Comparison of ENCODE assay signal across 36 cellular contexts in genomic region chr4:40361338-40361737, GRCh38. TPM values are rescaled to one million over a fixed set of nuclear protein-coding genes. Genes with fewer than 3 reads are reported as not detected.
"Had no signal": no experiment of that assay in that cellular context is flagged by ENCODE, and none has a peak within 500 bp of the region (broad histone marks: within the 10 kb centered on the region; RNA-seq: fewer than 3 reads in every experiment).

No MANE protein-coding gene starts in this region.

- H3K36me3 ChIP-seq: MG63 had no signal

- DNase-seq: Karpas-422, Kasumi-1, MG63, MM.1S, MV-4-11, NCI-H1048, NCI-H1092, NCI-H1092 treated with DMSO at 0.1 percent for 48 hours, NCI-H1105, NCI-H1105 treated with DMSO at 0.1 percent for 48 hours, NCI-H1417, NCI-H1417 treated with DMSO at 0.1 percent for 48 hours, NCI-H1436, NCI-H1436 treated with DMSO at 0.1 percent for 48 hours, NCI-H146, NCI-H1694, NCI-H1694 treated with DMSO at 0.1 percent for 48 hours, NCI-H187, NCI-H187 treated with DMSO at 0.1 percent for 48 hours, NCI-H1930, NCI-H2029, NCI-H2029 treated with DMSO at 0.1 percent for 48 hours, NCI-H2081, NCI-H2081 treated with DMSO at 0.1 percent for 48 hours, NCI-H2107, NCI-H2171, NCI-H2171 treated with DMSO at 0.1 percent for 48 hours, NCI-H2227 treated with DMSO at 0.1 percent for 48 hours, NCI-H226, NCI-H345, NCI-H446, NCI-H446 treated with DMSO at 0.1 percent for 48 hours, NCI-H510A, NCI-H510A treated with DMSO at 0.1 percent for 48 hours had no signal

- H3K9ac ChIP-seq: KMS-11 had no signal

- H3K9me3 ChIP-seq: MG63 had no signal

- H3K27ac ChIP-seq: KMS-11 had no signal

- H3K4me2 ChIP-seq: KMS-11 had no signal

- H3K4me3 ChIP-seq: MG63 had no signal

- H3K27me3 ChIP-seq: MG63 had no signal

RNA-seq across cellular contexts. Expression of gene CHRNA9, which starts 26.2 kb away (rescaled TPM):
- total RNA-seq: NCI-H460 had no signal
